In the genomic region with DNA sequence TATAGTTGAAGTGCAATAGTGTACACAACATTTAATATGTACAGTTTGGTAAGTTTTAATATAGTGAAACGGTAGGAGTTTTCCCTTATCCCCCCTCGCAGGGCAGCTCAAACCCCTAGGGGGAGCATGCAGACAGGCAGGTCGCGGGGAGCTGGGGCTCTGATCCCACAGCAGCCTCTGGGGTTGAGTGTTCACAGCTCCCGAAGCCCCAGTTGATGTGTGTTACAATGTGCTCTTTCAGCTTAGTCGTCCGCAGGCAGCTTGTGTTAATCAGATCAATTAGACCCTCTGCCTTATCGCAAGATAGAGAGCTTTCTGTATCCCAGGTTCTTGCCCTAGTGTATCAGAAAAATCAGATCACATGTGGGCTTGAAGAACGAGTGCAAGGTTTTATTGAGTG, we compare ENCODE assay signal across 17 cellular contexts. TPM values are rescaled to one million over a fixed set of nuclear protein-coding genes. Genes with fewer than 3 reads are reported as not detected.
DNase-seq lines count a peak whose midpoint lies in the region; ATAC-seq and TF ChIP-seq lines count a peak whose summit lies in the region.
"Had no signal": no experiment of that assay in that cellular context is flagged by ENCODE, and none has a peak within 500 bp of the region (broad histone marks: within the 10 kb centered on the region; RNA-seq: fewer than 3 reads in every experiment).

No MANE protein-coding gene starts in this region.

- no peak overlapping the region for H2BK12ac ChIP-seq in mesenchymal stem cell (ENCODE audit: low read length in 2 of 2)

- H3K4me1 ChIP-seq in gastroesophageal sphincter (no peaks in the 10 kb centered on the region), sigmoid colon (no peaks in the 10 kb centered on the region), mesenchymal stem cell (ENCODE audit: control insufficient read depth, insufficient read depth, low read depth, low read length) (no peaks in the 10 kb centered on the region)
- H3K4me1 ChIP-seq: left lung, SJSA1 had no signal

- H3K4ac ChIP-seq in mesenchymal stem cell (ENCODE audit: low read depth in 1 of 2, low read length in 2 of 2), result no peak overlapping the region

- no peak overlapping the region for H3K27ac ChIP-seq in gastroesophageal sphincter
- no peak overlapping the region for H3K27ac ChIP-seq in sigmoid colon
- H3K27ac ChIP-seq in mesenchymal stem cell (ENCODE audit: low read length, poor library complexity, severe bottlenecking), result no peak overlapping the region
- H3K27ac ChIP-seq: left lung, SJSA1 had no signal

- no peak overlapping the region for H3K9ac ChIP-seq in mesenchymal stem cell (ENCODE audit: low read length)

- H3K9me3 ChIP-seq in gastroesophageal sphincter, result peaks cover 0 to 14% (median 0%) of the 10 kb centered on the region in 3 donors
- no peaks in the 10 kb centered on the region for H3K9me3 ChIP-seq in sigmoid colon
- no peaks in the 10 kb centered on the region for H3K9me3 ChIP-seq in mesenchymal stem cell (ENCODE audit: control insufficient read depth, low read length)
- H3K9me3 ChIP-seq: SJSA1 had no signal

- H3K4me3 ChIP-seq in astrocyte of the cerebellum (ENCODE audit: low read depth, low read length) (no peak overlapping the region), gastroesophageal sphincter (no peak overlapping the region), sigmoid colon (no peak overlapping the region), mesenchymal stem cell (ENCODE audit: insufficient read depth in 1 of 2, low read depth in 1 of 2, low read length in 2 of 2) (no peak overlapping the region)
- H3K4me3 ChIP-seq: left lung, SJSA1 had no signal

- H3K14ac ChIP-seq in mesenchymal stem cell (ENCODE audit: low read length in 2 of 2), result no peak overlapping the region

- DNase-seq in NCI-H1694 treated with DMSO at 0.1 percent for 48 hours (lab: John Stamatoyannopoulos, UW) (peak; percentile 6), NCI-H1694 (lab: John Stamatoyannopoulos, UW) (no peak), HT1080 (ENCODE audit: low read depth) (peak; percentile 5), astrocyte of the cerebellum (ENCODE audit: low read depth) (no peak), midbrain (lab: John Stamatoyannopoulos, UW) (peak; percentile 0), sigmoid colon (no peak), mesenchymal stem cell (no peak)
- DNase-seq: activated CD4-positive, alpha-beta T cell treated with anti-CD3 and anti-CD28 coated beads for 48 hours; activated T-cell treated with anti-CD3 and anti-CD28 coated beads for 4 hours; hippocampal formation; IMR-90; left lung; stimulated activated CD4-positive, alpha-beta T cell treated with anti-CD3 and anti-CD28 coated beads, Interleukin-12 subunit alpha, Interleukin-12 subunit beta, amount 100 ng/mL, for 4 hours; stimulated activated naive CD8-positive, alpha-beta T cell treated with anti-CD3 and anti-CD28 coated beads, Interleukin-15, amount 100 ng/mL, for 72 hours; T1000 had no signal

- TF ChIP-seq EP300 in gastroesophageal sphincter (IDR thresholded peaks at IDR 0.05), result no peak
- TF ChIP-seq EP300 in sigmoid colon (IDR thresholded peaks at IDR 0.05), result no peak

- TF ChIP-seq CTCF in astrocyte of the cerebellum (IDR thresholded peaks at IDR 0.05; ENCODE audit: low read depth, low read length, missing control alignments) (peak; percentile 22), gastroesophageal sphincter (IDR thresholded peaks at IDR 0.05) (no peak), sigmoid colon (IDR thresholded peaks at IDR 0.05) (no peak)

- no peak overlapping the region for H4K8ac ChIP-seq in mesenchymal stem cell (ENCODE audit: low read length)

- no peak overlapping the region for H3K4me2 ChIP-seq in mesenchymal stem cell (ENCODE audit: low read length, poor library complexity, severe bottlenecking)

- ATAC-seq in gastroesophageal sphincter, result no peak
- ATAC-seq: left lung; stimulated activated naive CD8-positive, alpha-beta T cell treated with anti-CD3 and anti-CD28 coated beads, Interleukin-15, amount 100 ng/mL, for 72 hours had no signal

- H2AFZ ChIP-seq in mesenchymal stem cell (ENCODE audit: low read depth, low read length), result no peak overlapping the region

- no peak overlapping the region for H2BK15ac ChIP-seq in mesenchymal stem cell (ENCODE audit: low read depth, poor library complexity, severe bottlenecking)

- H4K91ac ChIP-seq in mesenchymal stem cell (ENCODE audit: low read length), result no peak overlapping the region

- no peak overlapping the region for H2BK120ac ChIP-seq in mesenchymal stem cell (ENCODE audit: low read depth, low read length)

- H3K27me3 ChIP-seq in gastroesophageal sphincter, result peaks cover 12% of the 10 kb centered on the region
- peaks cover 0 to 4% (median 0%) of the 10 kb centered on the region in 3 donors for H3K27me3 ChIP-seq in sigmoid colon
- peaks cover 0 to 2% of the 10 kb centered on the region in 2 experiments for H3K27me3 ChIP-seq in mesenchymal stem cell (ENCODE audit: control insufficient read depth in 1 of 2, insufficient read depth in 1 of 2, low read length in 2 of 2)

- no peak overlapping the region for H2AK5ac ChIP-seq in mesenchymal stem cell (ENCODE audit: low read length, severe bottlenecking)

- no peaks in the 10 kb centered on the region for H3K79me1 ChIP-seq in mesenchymal stem cell (replicated peaks; ENCODE audit: low read length, poor library complexity, severe bottlenecking)

- no peak overlapping the region for H2BK5ac ChIP-seq in mesenchymal stem cell (ENCODE audit: low read depth, low read length, poor library complexity, severe bottlenecking)

- in situ Hi-C loops in astrocyte of the cerebellum (cut with HindIII; ENCODE audit: low sequenced_read_pairs), result no loop called here

- TF ChIP-seq POLR2A in gastroesophageal sphincter (IDR thresholded peaks at IDR 0.05) (no peak), sigmoid colon (IDR thresholded peaks at IDR 0.05) (no peak)

- no peak overlapping the region for H3K23ac ChIP-seq in mesenchymal stem cell (ENCODE audit: low read length in 2 of 2)

- 8% methylated on average over 4 to 5 of the region's 9 CpGs for WGBS in gastroesophageal sphincter (ENCODE audit: low coverage in 1 of 2), 2 donors
- WGBS in sigmoid colon, 2 donors, result 29 to 61% methylated on average over 9 of the region's 9 CpGs
- 39% methylated on average over 9 of the region's 9 CpGs for WGBS in mesenchymal stem cell

- intact Hi-C loops in sigmoid colon (cut with DNase I), result no loop called here

- H3K36me3 ChIP-seq in gastroesophageal sphincter (no peaks in the 10 kb centered on the region), sigmoid colon (no peaks in the 10 kb centered on the region), mesenchymal stem cell (ENCODE audit: control insufficient read depth in 1 of 2, insufficient read depth in 2 of 2, low read depth in 1 of 2, low read length in 2 of 2) (no peaks in the 10 kb centered on the region)
- H3K36me3 ChIP-seq: left lung, SJSA1 had no signal

- H3K18ac ChIP-seq in mesenchymal stem cell (ENCODE audit: low read depth in 1 of 2, low read length in 2 of 2), result no peak overlapping the region

RNA-seq across cellular contexts. Expression of a gene that starts 16.8 kb away (rescaled TPM):
- total RNA-seq in HT1080 (2014; rRNA removed; shearing (Covaris generic)), result not detected in 2 replicates
- polyA plus RNA-seq in HT1080 (2015; cell fraction: cytosol; rRNA removed), result 0.02 TPM in 1 of 2 replicates, not detected in the other
- polyA plus RNA-seq in HT1080 (2015; cell fraction: nucleus; rRNA removed), result 0.01 TPM in 1 of 2 replicates, not detected in the other
- 1 to 10 TPM; 2.0 to 8.0 (median 6.7) TPM for total RNA-seq in gastroesophageal sphincter
- 1 to 10 TPM; 1.4 to 7.5 (median 4.8) TPM for total RNA-seq in sigmoid colon
- polyA plus RNA-seq in sigmoid colon, result 1 to 10 TPM in 1 of 3 donors, under 1 TPM in 2; 0.46 to 2.7 (median 0.60) TPM
- polyA plus RNA-seq in mesenchymal stem cell (2013, experiment 1 of 2), result not detected
- polyA plus RNA-seq in mesenchymal stem cell (2013, experiment 2 of 2), result not detected
- total RNA-seq: SJSA1 had no signal

Comparison
In these comparisons a context has a peak if more than half of its experiments do, and no peak if none do; other contexts are left out.
1. DNase-seq: peak in NCI-H1694 treated with DMSO at 0.1 percent for 48 hours (single experiment), HT1080 (single experiment) and midbrain (single experiment); none in NCI-H1694 (single experiment), astrocyte of the cerebellum (single experiment), sigmoid colon (single experiment) and mesenchymal stem cell (single experiment).